Comparison of ENCODE assay signal across 9 cellular contexts in the genomic region with DNA sequence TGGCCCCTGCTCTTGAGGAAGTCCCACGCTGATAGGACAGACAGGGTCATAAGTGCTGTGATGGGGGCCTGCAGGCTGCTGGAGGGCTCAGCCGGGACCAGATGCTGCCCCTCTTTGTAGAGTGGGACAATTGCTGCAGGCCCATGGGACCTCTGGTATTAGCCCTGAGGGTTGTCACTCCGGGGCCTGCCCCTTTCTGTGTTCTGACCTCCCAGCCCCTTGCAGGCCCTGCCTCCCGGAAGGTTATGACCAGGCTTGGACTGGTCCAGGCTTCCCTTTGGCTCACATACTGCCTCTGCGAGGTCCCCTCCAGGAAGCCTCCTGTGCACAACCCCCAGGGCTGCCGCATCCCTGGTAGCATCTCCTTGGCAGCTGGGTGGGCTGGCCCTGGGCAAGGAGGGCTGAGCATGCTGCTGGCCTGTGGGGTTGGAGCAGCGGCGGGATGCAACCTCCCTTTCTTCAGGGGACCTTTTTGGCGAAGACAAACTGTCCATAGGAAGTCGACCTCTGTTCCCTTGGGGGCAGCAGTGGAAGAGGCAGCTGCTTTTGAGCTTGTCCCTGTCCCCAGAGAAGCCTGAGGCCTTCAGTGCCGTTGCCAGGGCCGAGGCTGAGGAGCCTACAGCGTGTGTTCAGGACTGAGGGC. TPM values are rescaled to one million over a fixed set of nuclear protein-coding genes. Genes with fewer than 3 reads are reported as not detected.
A peak's percentile ranks its signal among the peaks of the same experiment; 100 is the strongest.
DNase-seq lines count a peak whose midpoint lies in the region; ATAC-seq, FAIRE-seq and TF ChIP-seq lines count a peak whose summit lies in the region.
"Had no signal": no experiment of that assay in that cellular context is flagged by ENCODE, and none has a peak within 500 bp of the region (broad histone marks: within the 10 kb centered on the region; RNA-seq: fewer than 3 reads in every experiment).

No MANE protein-coding gene starts in this region.

- H3K36me3 ChIP-seq in tibial nerve (peaks cover 0 to 40% (median 0%) of the 10 kb centered on the region in 3 donors), pancreas (no peaks in the 10 kb centered on the region)

- ATAC-seq in activated CD8-positive, alpha-beta memory T cell treated with anti-CD3 and anti-CD28 coated beads, Interleukin-2, amount 10 ng/mL, durations not matched to agents 7 days and 5 days, result no peak
- no peak for ATAC-seq in pancreas

- H3K4me1 Mint-ChIP-seq in activated CD8-positive, alpha-beta memory T cell treated with anti-CD3 and anti-CD28 coated beads, Interleukin-2, amount 10 ng/mL, durations not matched to agents 7 days and 5 days, result peaks cover 36% of the 10 kb centered on the region
- H3K4me1 Mint-ChIP-seq in immature natural killer cell, result peaks cover 37 to 43% of the 10 kb centered on the region in 2 donors
- peaks cover 9% of the 10 kb centered on the region for H3K4me1 Mint-ChIP-seq in progenitor cell of endocrine pancreas (ENCODE audit: low read depth)

- TF ChIP-seq CTCF in tibial nerve (IDR thresholded peaks at IDR 0.05), result no peak
- no peak for TF ChIP-seq CTCF in progenitor cell of endocrine pancreas (IDR thresholded peaks at IDR 0.05; ENCODE audit: unreplicated experiment)
- no peak for TF ChIP-seq CTCF in pancreas (IDR thresholded peaks at IDR 0.05)

- WGBS in tibial nerve, 2 donors, result 31 to 36% methylated on average over 5 to 12 of the region's 13 CpGs
- 79 to 87% methylated on average over 13 of the region's 13 CpGs for WGBS in pancreas, 2 donors

- H3K27ac ChIP-seq in tibial nerve (peak overlapping the region; percentile 51 to 90 (median 74)), pancreas (peak overlapping the region in 2 of 4 donors; percentile 21 to 80)

- peak overlapping the region; percentile 81 for H3K4me3 Mint-ChIP-seq in activated CD8-positive, alpha-beta memory T cell treated with anti-CD3 and anti-CD28 coated beads, Interleukin-2, amount 10 ng/mL, durations not matched to agents 7 days and 5 days
- peak overlapping the region; percentile 86 to 93 (median 91) for H3K4me3 Mint-ChIP-seq in immature natural killer cell
- H3K4me3 Mint-ChIP-seq in progenitor cell of endocrine pancreas (ENCODE audit: low read depth), result no peak overlapping the region

- DNase-seq in activated CD8-positive, alpha-beta memory T cell treated with anti-CD3 and anti-CD28 coated beads, Interleukin-2, amount 10 ng/mL, durations not matched to agents 7 days and 5 days, result no peak
- no peak for DNase-seq in activated CD8-positive, alpha-beta memory T cell treated with anti-CD3 and anti-CD28 coated beads, Interleukin-2, amount 50 U/mL, for 48 hours
- DNase-seq in SK-N-DZ (ENCODE audit: low spot score) (peak; percentile 81), immature natural killer cell (peak in 1 of 3 donors; percentile 5), tibial nerve (ENCODE audit: low spot score in 2 of 2) (no peak), progenitor cell of endocrine pancreas (ENCODE audit: low spot score, unreplicated experiment) (no peak), pancreas (no peak)
- DNase-seq in stimulated activated CD4-positive, alpha-beta T cell treated with anti-CD3 and anti-CD28 coated beads, Interleukin-12 subunit alpha, Interleukin-12 subunit beta, amount 100 ng/mL, for 4 hours, result no peak

- TF ChIP-seq EP300 in tibial nerve (IDR thresholded peaks at IDR 0.05), result no peak

- no peaks in the 10 kb centered on the region for H3K9me3 Mint-ChIP-seq in activated CD8-positive, alpha-beta memory T cell treated with anti-CD3 and anti-CD28 coated beads, Interleukin-2, amount 10 ng/mL, durations not matched to agents 7 days and 5 days (ENCODE audit: low read depth)
- H3K9me3 Mint-ChIP-seq in immature natural killer cell, result no peaks in the 10 kb centered on the region
- no peaks in the 10 kb centered on the region for H3K9me3 Mint-ChIP-seq in progenitor cell of endocrine pancreas (ENCODE audit: low read depth)

- H3K27me3 Mint-ChIP-seq in activated CD8-positive, alpha-beta memory T cell treated with anti-CD3 and anti-CD28 coated beads, Interleukin-2, amount 10 ng/mL, durations not matched to agents 7 days and 5 days, result no peaks in the 10 kb centered on the region
- H3K27me3 Mint-ChIP-seq in immature natural killer cell (ENCODE audit: low read depth in 3 of 3), result peaks cover 10 to 14% (median 14%) of the 10 kb centered on the region in 3 donors
- no peaks in the 10 kb centered on the region for H3K27me3 Mint-ChIP-seq in progenitor cell of endocrine pancreas

- intact Hi-C loops in pancreas (cut with DNase I), result no loop called here

- TF ChIP-seq POLR2A in tibial nerve (IDR thresholded peaks at IDR 0.05), result no peak

- peaks cover 0 to 37% (median 26%) of the 10 kb centered on the region in 4 donors for H3K4me1 ChIP-seq in tibial nerve
- no peaks in the 10 kb centered on the region for H3K4me1 ChIP-seq in pancreas
- H3K4me1 ChIP-seq: HAP-1 had no signal

- no peaks in the 10 kb centered on the region for H3K9me3 ChIP-seq in tibial nerve
- H3K9me3 ChIP-seq in pancreas, result no peaks in the 10 kb centered on the region
- H3K9me3 ChIP-seq: HAP-1 had no signal

- no peak for FAIRE-seq in pancreas (lab: Jason Lieb, UNC)

- H3K36me3 Mint-ChIP-seq in activated CD8-positive, alpha-beta memory T cell treated with anti-CD3 and anti-CD28 coated beads, Interleukin-2, amount 10 ng/mL, durations not matched to agents 7 days and 5 days, result peaks cover 11% of the 10 kb centered on the region
- H3K36me3 Mint-ChIP-seq in immature natural killer cell, result peaks cover 0 to 10% (median 7%) of the 10 kb centered on the region in 3 donors
- H3K36me3 Mint-ChIP-seq in progenitor cell of endocrine pancreas (ENCODE audit: insufficient read depth), result peaks cover 13% of the 10 kb centered on the region

- peak overlapping the region; percentile 95 for H3K27ac Mint-ChIP-seq in activated CD8-positive, alpha-beta memory T cell treated with anti-CD3 and anti-CD28 coated beads, Interleukin-2, amount 10 ng/mL, durations not matched to agents 7 days and 5 days
- H3K27ac Mint-ChIP-seq in immature natural killer cell, result peak overlapping the region; percentile 96 to 100 (median 98)
- H3K27ac Mint-ChIP-seq in progenitor cell of endocrine pancreas, result no peak overlapping the region

- CTCF ChIA-PET in activated CD8-positive, alpha-beta memory T cell treated with anti-CD3 and anti-CD28 coated beads, Interleukin-2, amount 10 ng/mL, durations not matched to agents 7 days and 5 days (lab: Charles Lee), result interaction anchor here (0.8 to 1.1 kb wide), 4 partner anchors 25 to 116 kb away, joined by 3 to 4 read pairs (median 3); no protein-coding TSS in a partner anchor

- no peaks in the 10 kb centered on the region for H3K27me3 ChIP-seq in tibial nerve
- no peaks in the 10 kb centered on the region for H3K27me3 ChIP-seq in pancreas

- H3K4me3 ChIP-seq in tibial nerve, result peak overlapping the region; percentile 6 to 56 (median 28)
- no peak overlapping the region for H3K4me3 ChIP-seq in pancreas
- H3K4me3 ChIP-seq: HAP-1 had no signal

RNA-seq across cellular contexts. Expression of a gene that starts 8.8 kb away (rescaled TPM):
- 10 to 100 TPM; 44.8 to 49.5 TPM for total RNA-seq in activated CD8-positive, alpha-beta memory T cell treated with anti-CD3 and anti-CD28 coated beads, Interleukin-2, amount 10 ng/mL, durations not matched to agents 7 days and 5 days
- 16.3 and 21.9 TPM in 2 replicates for polyA plus RNA-seq in SK-N-DZ (2014; cell fraction: cytosol; rRNA removed)
- 17.3 and 18.2 TPM in 2 replicates for polyA plus RNA-seq in SK-N-DZ (2014; cell fraction: nucleus; rRNA removed)
- polyA plus RNA-seq in immature natural killer cell (10 to 100 TPM in 2 of 3 donors, 1 to 10 TPM in 1; 8.2 to 38.1 (median 18.8) TPM), pancreas (1 to 10 TPM; 4.9 to 7.2 TPM)
- total RNA-seq in tibial nerve (10 to 100 TPM; 14.4 to 30.3 (median 17.0) TPM), progenitor cell of endocrine pancreas (62.7 and 65.1 TPM in 2 replicates), pancreas (10 to 100 TPM in 2 of 6 donors, 1 to 10 TPM in 4; 6.1 to 22.6 (median 9.5) TPM)

Comparison
In these comparisons a context has a peak if more than half of its experiments do, and no peak if none do; other contexts are left out.
1. H3K4me3 ChIP-seq: peak in tibial nerve (4 of 4); none in pancreas (0 of 4).